In genomic region chr10:13758302-13758701, GRCh38 we compare ENCODE assay signal across 14 cellular contexts.
DNase-seq lines count a peak whose midpoint lies in the region; ATAC-seq and TF ChIP-seq lines count a peak whose summit lies in the region.
"Had no signal": no experiment of that assay in that cellular context is flagged by ENCODE, and none has a peak within 500 bp of the region (broad histone marks: within the 10 kb centered on the region; RNA-seq: fewer than 3 reads in every experiment).

No MANE protein-coding gene starts in this region.

- TF ChIP-seq CTCF in DND-41 (IDR thresholded peaks at IDR 0.05; ENCODE audit: borderline replicate concordance, extremely low read depth, low read length, poor library complexity, severe bottlenecking): no peak
- no peak for TF ChIP-seq CTCF in chondrocyte (IDR thresholded peaks at IDR 0.05)
- TF ChIP-seq CTCF in mucosa of descending colon (IDR thresholded peaks at IDR 0.05): no peak

- no peaks in the 10 kb centered on the region for H3K9me3 ChIP-seq in DND-41 (ENCODE audit: insufficient read depth, low read length, severe bottlenecking)
- no peaks in the 10 kb centered on the region for H3K9me3 ChIP-seq in HUES64 (ENCODE audit: insufficient read depth, low read depth, low read length)
- H3K9me3 ChIP-seq in mucosa of descending colon: no peaks in the 10 kb centered on the region
- H3K9me3 ChIP-seq in naive thymus-derived CD4-positive, alpha-beta T cell (ENCODE audit: control insufficient read depth in 2 of 3, low read length in 3 of 3): no peaks in the 10 kb centered on the region
- H3K9me3 ChIP-seq: upper lobe of right lung had no signal

- H3K9ac ChIP-seq in DND-41 (ENCODE audit: low read depth, low read length): no peak overlapping the region
- H3K9ac ChIP-seq in HUES64 (ENCODE audit: low read depth, low read length): no peak overlapping the region

- intact Hi-C loops in mucosa of descending colon (cut with DNase I, micrococcal nuclease): no loop called here
- intact Hi-C loops in naive thymus-derived CD4-positive, alpha-beta T cell (cut with micrococcal nuclease): no loop called here

- peaks cover 15% of the 10 kb centered on the region for H3K4me1 ChIP-seq in DND-41 (ENCODE audit: insufficient read depth, low read length)
- H3K4me1 ChIP-seq in HUES64 (ENCODE audit: insufficient read depth, low read length): peaks cover 30% of the 10 kb centered on the region
- peaks cover 6% of the 10 kb centered on the region for H3K4me1 ChIP-seq in mucosa of descending colon (ENCODE audit: low read depth)
- H3K4me1 ChIP-seq in naive thymus-derived CD4-positive, alpha-beta T cell (ENCODE audit: control insufficient read depth in 2 of 2, insufficient read depth in 2 of 2, low read length in 2 of 2): no peaks in the 10 kb centered on the region

- H3K27ac Mint-ChIP-seq in chondrocyte (ENCODE audit: unreplicated experiment): peak overlapping the region; percentile 89
- H3K27ac Mint-ChIP-seq in naive thymus-derived CD4-positive, alpha-beta T cell: peak overlapping the region in 2 of 9 donors; percentile 49 to 83
- H3K27ac Mint-ChIP-seq: activated T-cell treated with anti-CD3 and anti-CD28 coated beads, Interleukin-2, amount 50 U/mL, for 24 hours had no signal

- peaks cover 40% of the 10 kb centered on the region for H3K4me1 Mint-ChIP-seq in chondrocyte (ENCODE audit: low read depth)
- peaks cover 5 to 9% (median 6%) of the 10 kb centered on the region in 7 donors for H3K4me1 Mint-ChIP-seq in naive thymus-derived CD4-positive, alpha-beta T cell

- no peaks in the 10 kb centered on the region for H3K79me2 ChIP-seq in DND-41 (ENCODE audit: insufficient read depth, low read length)

- 51% methylated on average over 2 of the region's 2 CpGs for WGBS in HUES64

- CTCF ChIA-PET in naive thymus-derived CD4-positive, alpha-beta T cell (lab: Charles Lee): no interaction called here

- no peak overlapping the region for H3K4me3 Mint-ChIP-seq in chondrocyte (ENCODE audit: unreplicated experiment)
- H3K4me3 Mint-ChIP-seq in naive thymus-derived CD4-positive, alpha-beta T cell: no peak overlapping the region
- H3K4me3 Mint-ChIP-seq: activated T-cell treated with anti-CD3 and anti-CD28 coated beads, Interleukin-2, amount 50 U/mL, for 24 hours had no signal

- no peak overlapping the region for H3K4me3 ChIP-seq in DND-41 (ENCODE audit: low read depth in 1 of 2, low read length in 2 of 2)
- H3K4me3 ChIP-seq in HUES64 (ENCODE audit: low read length): no peak overlapping the region
- H3K4me3 ChIP-seq in mucosa of descending colon: no peak overlapping the region
- H3K4me3 ChIP-seq in naive thymus-derived CD4-positive, alpha-beta T cell (ENCODE audit: low read length): no peak overlapping the region
- H3K4me3 ChIP-seq: upper lobe of right lung had no signal

- ATAC-seq in DND-41 (ENCODE audit: insufficient read depth, low read depth) (peak; percentile 52; the same call in 2 of the 3 replicates), mucosa of descending colon (peak; percentile 27), GM21515 (IDR thresholded peaks at IDR 0.05; ENCODE audit: unreplicated experiment) (no peak)
- no peak for ATAC-seq in naive thymus-derived CD4-positive, alpha-beta T cell

- no peaks in the 10 kb centered on the region for H3K27me3 Mint-ChIP-seq in chondrocyte (ENCODE audit: low read depth)
- H3K27me3 Mint-ChIP-seq in naive thymus-derived CD4-positive, alpha-beta T cell: peaks cover 0 to 9% (median 0%) of the 10 kb centered on the region in 5 donors
- H3K27me3 Mint-ChIP-seq: activated T-cell treated with anti-CD3 and anti-CD28 coated beads, Interleukin-2, amount 50 U/mL, for 24 hours had no signal

- no peak overlapping the region for H3K4me2 ChIP-seq in DND-41 (ENCODE audit: insufficient read depth, low read length)

- DNase-seq in DND-41 (no peak), chondrocyte (ENCODE audit: low spot score) (no peak), mucosa of descending colon (no peak), GM19240 (ENCODE audit: insufficient read length, low spot score) (no peak), OCI-M1 (lab: John Stamatoyannopoulos, UW) (no peak)
- no peak for DNase-seq in naive thymus-derived CD4-positive, alpha-beta T cell
- DNase-seq: activated T-cell treated with anti-CD3 and anti-CD28 coated beads, Interleukin-2, amount 50 U/mL, for 24 hours; effector CD8-positive, alpha-beta T cell; midbrain; NCI-H2029 treated with DMSO at 0.1 percent for 48 hours; stimulated activated CD4-positive, alpha-beta T cell treated with anti-CD3 and anti-CD28 coated beads, Interleukin-4, amount 100 ng/mL, for 1 hour; upper lobe of right lung had no signal

- POLR2A ChIA-PET in naive thymus-derived CD4-positive, alpha-beta T cell (lab: Charles Lee): no interaction called here

- no peaks in the 10 kb centered on the region for H4K20me1 ChIP-seq in DND-41 (ENCODE audit: insufficient read depth, low read length)

- H2AFZ ChIP-seq in DND-41 (ENCODE audit: low read depth, low read length): no peak overlapping the region

- H3K27ac ChIP-seq in DND-41 (ENCODE audit: low read length): no peak overlapping the region
- peak overlapping the region; percentile 86 for H3K27ac ChIP-seq in HUES64 (ENCODE audit: low read depth, low read length)
- H3K27ac ChIP-seq in naive thymus-derived CD4-positive, alpha-beta T cell (ENCODE audit: low read depth, low read length): no peak overlapping the region

- no peaks in the 10 kb centered on the region for H3K9me3 Mint-ChIP-seq in chondrocyte (ENCODE audit: low read depth)
- peaks cover 0 to 4% (median 0%) of the 10 kb centered on the region in 11 donors for H3K9me3 Mint-ChIP-seq in naive thymus-derived CD4-positive, alpha-beta T cell
- H3K9me3 Mint-ChIP-seq: activated T-cell treated with anti-CD3 and anti-CD28 coated beads, Interleukin-2, amount 50 U/mL, for 24 hours had no signal

- H3K27me3 ChIP-seq in DND-41 (ENCODE audit: insufficient read depth, low read length, poor library complexity) (no peaks in the 10 kb centered on the region), HUES64 (ENCODE audit: insufficient read depth, low read length) (no peaks in the 10 kb centered on the region)
- no peaks in the 10 kb centered on the region for H3K27me3 ChIP-seq in naive thymus-derived CD4-positive, alpha-beta T cell (ENCODE audit: control insufficient read depth in 2 of 2, insufficient read depth in 2 of 2, low read length in 2 of 2)
- H3K27me3 ChIP-seq: upper lobe of right lung had no signal

- peaks cover 9% of the 10 kb centered on the region for H3K36me3 Mint-ChIP-seq in chondrocyte (ENCODE audit: low read depth)
- H3K36me3 Mint-ChIP-seq in naive thymus-derived CD4-positive, alpha-beta T cell: no peaks in the 10 kb centered on the region

- H3K36me3 ChIP-seq in DND-41 (ENCODE audit: insufficient read depth, low read length) (no peaks in the 10 kb centered on the region), HUES64 (ENCODE audit: insufficient read depth, low read length) (no peaks in the 10 kb centered on the region; the same call in 1 of the 2 replicates), mucosa of descending colon (ENCODE audit: low read depth) (no peaks in the 10 kb centered on the region)
- H3K36me3 ChIP-seq in naive thymus-derived CD4-positive, alpha-beta T cell (ENCODE audit: control insufficient read depth in 2 of 3, insufficient read depth in 3 of 3, low read length in 3 of 3): no peaks in the 10 kb centered on the region
- H3K36me3 ChIP-seq: upper lobe of right lung had no signal

Comparison
In these comparisons a context has a peak if more than half of its experiments do, and no peak if none do; other contexts are left out.
1. ATAC-seq: peak in DND-41 (single experiment) and mucosa of descending colon (single experiment); none in naive thymus-derived CD4-positive, alpha-beta T cell (single experiment) and GM21515 (single experiment).